In the genomic region with DNA sequence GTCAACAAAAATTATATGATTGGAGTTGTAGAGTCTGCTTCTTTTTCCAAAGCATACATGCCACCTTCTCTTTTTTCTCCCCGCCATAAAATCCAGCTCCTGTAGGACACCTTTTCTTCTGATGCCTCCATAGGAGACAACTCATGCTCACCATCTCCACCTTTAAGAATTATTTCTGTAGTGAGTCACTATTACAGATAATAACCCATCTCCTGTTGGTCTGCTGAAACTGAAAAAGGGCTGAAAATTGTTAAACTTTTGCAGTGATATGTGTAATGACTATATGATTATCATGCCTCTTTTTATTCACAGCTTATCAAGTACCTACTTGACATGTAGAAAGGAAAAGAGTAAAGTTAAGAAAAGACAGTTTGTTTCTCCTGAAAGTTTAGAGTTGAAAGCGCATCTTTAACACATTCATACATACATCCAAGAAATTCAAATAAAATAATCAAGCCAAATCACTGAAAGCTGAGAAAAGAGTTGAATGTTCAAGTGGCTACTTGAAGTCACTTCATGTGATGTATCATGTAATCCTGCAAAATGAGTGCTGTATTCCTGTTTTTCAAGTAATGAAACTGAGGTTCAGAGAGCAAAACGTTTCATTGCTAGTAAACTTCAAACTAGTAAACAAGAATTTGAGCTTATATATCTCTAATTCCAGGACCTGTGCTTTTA, we compare ENCODE assay signal across 11 cellular contexts. TPM values are rescaled to one million over a fixed set of nuclear protein-coding genes. Genes with fewer than 3 reads are reported as not detected.
A peak's percentile ranks its signal among the peaks of the same experiment; 100 is the strongest.
DNase-seq lines count a peak whose midpoint lies in the region; ATAC-seq and TF ChIP-seq lines count a peak whose summit lies in the region.
"Had no signal": no experiment of that assay in that cellular context is flagged by ENCODE, and none has a peak within 500 bp of the region (broad histone marks: within the 10 kb centered on the region; RNA-seq: fewer than 3 reads in every experiment).

No MANE protein-coding gene starts in this region.

- peak overlapping the region; percentile 45 for H3K27ac ChIP-seq in mammary epithelial cell (ENCODE audit: insufficient read depth, low read depth, low read length)
- H3K27ac ChIP-seq in parathyroid adenoma = peak overlapping the region; percentile 2

- BruUV-seq in mammary epithelial cell (replicated peaks; lab: Mats Ljungman, UMichigan) = no TSS peak

- H3K9ac ChIP-seq in mammary epithelial cell (ENCODE audit: insufficient read depth, low read length) (no peak overlapping the region), parathyroid adenoma (no peak overlapping the region)

- ATAC-seq in HG02610 (IDR thresholded peaks at IDR 0.05; ENCODE audit: unreplicated experiment) = peak; percentile 41
- ATAC-seq: mucosa of descending colon had no signal

- no peak overlapping the region for H2AFZ ChIP-seq in mammary epithelial cell (ENCODE audit: low read depth, low read length)
- H2AFZ ChIP-seq in parathyroid adenoma = no peak overlapping the region

- DNase-seq in DMS79 (lab: John Stamatoyannopoulos, UW) = peak; percentile 19
- peak; percentile 26 for DNase-seq in mammary epithelial cell
- DNase-seq in NCI-H748 (lab: John Stamatoyannopoulos, UW; ENCODE audit: unreplicated experiment) = no peak
- DNase-seq in NCI-H1417 (lab: John Stamatoyannopoulos, UW) = no peak
- no peak for DNase-seq in NCI-H526 treated with DMSO at 0.1 percent for 48 hours (lab: John Stamatoyannopoulos, UW)
- DNase-seq: DMS153; mucosa of descending colon; NK-92 treated with Interleukin-12 subunit alpha and Interleukin-12 subunit beta, amount 100 ng/mL, for 24 hours; stimulated activated CD8-positive, alpha-beta memory T cell treated with anti-CD3 and anti-CD28 coated beads, Interleukin-4, amount 100 ng/mL, for 48 hours had no signal

- dilution Hi-C loops in mammary epithelial cell (cut with HindIII; ENCODE audit: low sequenced_read_pairs) = no loop called here

- in situ Hi-C loops in mammary epithelial cell (cut with MboI; ENCODE audit: low sequenced_read_pairs in 2 of 2) = no loop called here

- H3K4me3 ChIP-seq in mammary epithelial cell (replicated peaks in 1 of 3; ENCODE audit: insufficient read depth in 1 of 3, low read depth in 2 of 3, low read length in 3 of 3) = peak overlapping the region in 1 of 3 experiments; percentile 26
- H3K4me3 ChIP-seq in parathyroid adenoma (ENCODE audit: low read depth, low read length) = no peak overlapping the region
- H3K4me3 ChIP-seq: mucosa of descending colon had no signal

- TF ChIP-seq CTCF in mammary epithelial cell (conservative IDR thresholded peaks at IDR 0.05 in 1 of 2, IDR thresholded peaks at IDR 0.05 in 1 of 2; ENCODE audit: extremely low read depth in 1 of 2, insufficient read depth in 1 of 2, low read depth in 1 of 2, low read length in 2 of 2) = no peak
- no peak for TF ChIP-seq CTCF in parathyroid adenoma (IDR thresholded peaks at IDR 0.05)

- peaks cover 26% of the 10 kb centered on the region for H3K4me1 ChIP-seq in mammary epithelial cell (ENCODE audit: insufficient read depth, low read length)
- no peaks in the 10 kb centered on the region for H3K4me1 ChIP-seq in parathyroid adenoma

- H3K36me3 ChIP-seq in mammary epithelial cell (ENCODE audit: insufficient read depth, low read length) (peaks cover 3% of the 10 kb centered on the region), parathyroid adenoma (ENCODE audit: control insufficient read depth, insufficient read depth, low read length) (no peaks in the 10 kb centered on the region)

- intact Hi-C loops in mammary epithelial cell (cut with micrococcal nuclease) = no loop called here

- H3K79me2 ChIP-seq in mammary epithelial cell (ENCODE audit: insufficient read depth, low read length) (peaks cover 35% of the 10 kb centered on the region), parathyroid adenoma (no peaks in the 10 kb centered on the region)

- peaks cover 9% of the 10 kb centered on the region for H3K9me3 ChIP-seq in mammary epithelial cell (replicated peaks; ENCODE audit: insufficient read depth, low read length)
- H3K9me3 ChIP-seq in parathyroid adenoma (ENCODE audit: control insufficient read depth, low read length) = no peaks in the 10 kb centered on the region

- no peaks in the 10 kb centered on the region for H3K27me3 ChIP-seq in mammary epithelial cell (ENCODE audit: insufficient read depth, low read length)
- H3K27me3 ChIP-seq in parathyroid adenoma (ENCODE audit: control insufficient read depth, insufficient read depth, low read length) = no peaks in the 10 kb centered on the region

- WGBS in mammary epithelial cell (ENCODE audit: low coverage, missing lambda C conversion rate) = 75% methylated on average over 3 of the region's 3 CpGs

- H3K4me2 ChIP-seq in mammary epithelial cell (ENCODE audit: insufficient read depth, low read depth, low read length) (peak overlapping the region; percentile 72), parathyroid adenoma (ENCODE audit: low read length) (no peak overlapping the region)

- no peaks in the 10 kb centered on the region for H4K20me1 ChIP-seq in mammary epithelial cell (ENCODE audit: insufficient read depth, low read length)

- CTCF ChIA-PET in mammary epithelial cell (lab: Charles Lee; ENCODE audit: low non-redundant PET) = no interaction called here

RNA-seq across cellular contexts. Expression of gene LPAR6, which starts 35.5 kb away (rescaled TPM):
- total RNA-seq in mammary epithelial cell = 10 to 100 TPM in 1 of 2 donors, 1 to 10 TPM in 1; 7.9 to 17.2 TPM
- 2.9 TPM for polyA plus RNA-seq in mammary epithelial cell
- polyA minus RNA-seq in mammary epithelial cell = 1.0 TPM

Comparison
In these comparisons a context has a peak if more than half of its experiments do, and no peak if none do; other contexts are left out.
1. DNase-seq: peak in DMS79 (single experiment) and mammary epithelial cell (single experiment); none in NCI-H748 (single experiment), NCI-H1417 (0 of 3) and NCI-H526 treated with DMSO at 0.1 percent for 48 hours (single experiment).